1 cellular context compared by ENCODE assay signal in the genomic region with DNA sequence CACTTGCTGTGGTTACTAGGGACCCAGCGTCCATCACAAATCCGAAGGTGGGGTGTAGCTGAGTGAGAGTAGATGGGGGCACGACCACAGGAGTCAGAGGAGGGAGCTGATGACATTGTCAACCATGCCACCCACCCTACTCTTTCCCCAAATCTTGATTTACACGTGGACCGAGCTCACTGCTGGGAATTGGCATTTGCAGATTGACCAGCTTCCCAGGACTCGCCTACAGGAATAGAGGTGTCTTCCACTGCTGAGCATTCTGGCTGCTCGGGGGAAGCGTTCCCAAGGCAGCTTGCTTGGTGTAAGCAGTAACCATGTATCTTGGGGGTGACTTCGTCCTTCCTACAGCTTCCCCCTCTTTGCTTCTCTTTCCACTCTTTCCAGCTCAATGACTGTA.
TF ChIP-seq lines count a peak whose summit lies in the region.

No MANE protein-coding gene starts in this region.

TF ChIP-seq in GM23338, 12 proteins besides CTCF, POLR2A, EP300 and RAD21 (continued from another document):
- TF ChIP-seq POLR2AphosphoS5 (IDR thresholded peaks at IDR 0.05; ENCODE audit: low read depth) (no peak), ZNF331 (CRISPR knock-in tag; IDR thresholded peaks at IDR 0.05; ENCODE audit: low read depth) (no peak), ETS1 (IDR thresholded peaks at IDR 0.05) (no peak), ZNF462 (CRISPR knock-in tag; IDR thresholded peaks at IDR 0.05) (no peak), EZH2phosphoT487 (IDR thresholded peaks at IDR 0.05; ENCODE audit: unreplicated experiment) (no peak), STAT1 (IDR thresholded peaks at IDR 0.05; ENCODE audit: unreplicated experiment) (no peak), EZH2 (IDR thresholded peaks at IDR 0.05; ENCODE audit: low read depth, unreplicated experiment) (no peak), ZNF114 (CRISPR knock-in tag; IDR thresholded peaks at IDR 0.05) (no peak)
- TF ChIP-seq, protein P1, sequence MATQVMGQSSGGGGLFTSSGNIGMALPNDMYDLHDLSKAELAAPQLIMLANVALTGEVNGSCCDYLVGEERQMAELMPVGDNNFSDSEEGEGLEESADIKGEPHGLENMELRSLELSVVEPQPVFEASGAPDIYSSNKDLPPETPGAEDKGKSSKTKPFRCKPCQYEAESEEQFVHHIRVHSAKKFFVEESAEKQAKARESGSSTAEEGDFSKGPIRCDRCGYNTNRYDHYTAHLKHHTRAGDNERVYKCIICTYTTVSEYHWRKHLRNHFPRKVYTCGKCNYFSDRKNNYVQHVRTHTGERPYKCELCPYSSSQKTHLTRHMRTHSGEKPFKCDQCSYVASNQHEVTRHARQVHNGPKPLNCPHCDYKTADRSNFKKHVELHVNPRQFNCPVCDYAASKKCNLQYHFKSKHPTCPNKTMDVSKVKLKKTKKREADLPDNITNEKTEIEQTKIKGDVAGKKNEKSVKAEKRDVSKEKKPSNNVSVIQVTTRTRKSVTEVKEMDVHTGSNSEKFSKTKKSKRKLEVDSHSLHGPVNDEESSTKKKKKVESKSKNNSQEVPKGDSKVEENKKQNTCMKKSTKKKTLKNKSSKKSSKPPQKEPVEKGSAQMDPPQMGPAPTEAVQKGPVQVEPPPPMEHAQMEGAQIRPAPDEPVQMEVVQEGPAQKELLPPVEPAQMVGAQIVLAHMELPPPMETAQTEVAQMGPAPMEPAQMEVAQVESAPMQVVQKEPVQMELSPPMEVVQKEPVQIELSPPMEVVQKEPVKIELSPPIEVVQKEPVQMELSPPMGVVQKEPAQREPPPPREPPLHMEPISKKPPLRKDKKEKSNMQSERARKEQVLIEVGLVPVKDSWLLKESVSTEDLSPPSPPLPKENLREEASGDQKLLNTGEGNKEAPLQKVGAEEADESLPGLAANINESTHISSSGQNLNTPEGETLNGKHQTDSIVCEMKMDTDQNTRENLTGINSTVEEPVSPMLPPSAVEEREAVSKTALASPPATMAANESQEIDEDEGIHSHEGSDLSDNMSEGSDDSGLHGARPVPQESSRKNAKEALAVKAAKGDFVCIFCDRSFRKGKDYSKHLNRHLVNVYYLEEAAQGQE (IDR thresholded peaks at IDR 0.05; ENCODE audit: unreplicated experiment): no peak
